17 cellular contexts compared by ENCODE assay signal in genomic region chr11:92272651-92273050, GRCh38. TPM values are rescaled to one million over a fixed set of nuclear protein-coding genes. Genes with fewer than 3 reads are reported as not detected.
DNase-seq lines count a peak whose midpoint lies in the region; ATAC-seq and TF ChIP-seq lines count a peak whose summit lies in the region.
"Had no signal": no experiment of that assay in that cellular context is flagged by ENCODE, and none has a peak within 500 bp of the region (broad histone marks: within the 10 kb centered on the region; RNA-seq: fewer than 3 reads in every experiment).

No MANE protein-coding gene starts in this region.

- H3K27ac ChIP-seq in HEK293 (ENCODE audit: extremely low read depth, low read depth, low read length) (no peak overlapping the region), esophagus muscularis mucosa (replicated peaks in 1 of 4) (no peak overlapping the region), Peyer's patch (no peak overlapping the region)
- H3K27ac ChIP-seq: C4-2B had no signal

- H3K9me3 ChIP-seq in HEK293 (ENCODE audit: control insufficient read depth, insufficient read depth, low read depth, low read length): no peaks in the 10 kb centered on the region
- no peaks in the 10 kb centered on the region for H3K9me3 ChIP-seq in esophagus muscularis mucosa
- H3K9me3 ChIP-seq in Peyer's patch: no peaks in the 10 kb centered on the region
- H3K9me3 ChIP-seq: Caco-2 had no signal

- H3K9me3 Mint-ChIP-seq in activated CD8-positive, alpha-beta T cell treated with anti-CD3 and anti-CD28 coated beads, Interleukin-2, amount 10 ng/mL, durations not matched to agents 7 days and 5 days (ENCODE audit: insufficient read depth): no peaks in the 10 kb centered on the region

- DNase-seq in esophagus muscularis mucosa (ENCODE audit: extremely low spot score) (peak; percentile 90), medulla oblongata (ENCODE audit: extremely low spot score) (peak; percentile 18), Peyer's patch (no peak), NCI-H2227 treated with DMSO at 0.1 percent for 48 hours (lab: John Stamatoyannopoulos, UW) (no peak)
- DNase-seq in activated CD8-positive, alpha-beta T cell treated with anti-CD3 and anti-CD28 coated beads, Interleukin-2, amount 10 ng/mL, durations not matched to agents 7 days and 5 days: no peak
- DNase-seq: ACHN; AML-193; Caco-2; CD4-positive, alpha-beta T cell; GDM1; HCEC 1CT; KBM-7 had no signal

- no peak for TF ChIP-seq POLR2A in esophagus muscularis mucosa (IDR thresholded peaks at IDR 0.05; ENCODE audit: low read depth)
- no peak for TF ChIP-seq POLR2A in Peyer's patch (IDR thresholded peaks at IDR 0.05)

- ATAC-seq in HG03439 (IDR thresholded peaks at IDR 0.05; ENCODE audit: unreplicated experiment): no peak
- ATAC-seq in activated CD8-positive, alpha-beta T cell treated with anti-CD3 and anti-CD28 coated beads, Interleukin-2, amount 10 ng/mL, durations not matched to agents 7 days and 5 days: no peak
- ATAC-seq: HepG2 had no signal

- no peak overlapping the region for H3K4me3 Mint-ChIP-seq in activated CD8-positive, alpha-beta T cell treated with anti-CD3 and anti-CD28 coated beads, Interleukin-2, amount 10 ng/mL, durations not matched to agents 7 days and 5 days
- H3K4me3 Mint-ChIP-seq: CD4-positive, alpha-beta T cell; IgD-negative memory B cell had no signal

- H3K4me1 ChIP-seq in HEK293 (ENCODE audit: control insufficient read depth, insufficient read depth, low read length): no peaks in the 10 kb centered on the region
- peaks cover 0 to 12% (median 7%) of the 10 kb centered on the region in 4 donors for H3K4me1 ChIP-seq in esophagus muscularis mucosa
- no peaks in the 10 kb centered on the region for H3K4me1 ChIP-seq in Peyer's patch

- H3K27ac Mint-ChIP-seq in activated CD8-positive, alpha-beta T cell treated with anti-CD3 and anti-CD28 coated beads, Interleukin-2, amount 10 ng/mL, durations not matched to agents 7 days and 5 days: no peak overlapping the region
- H3K27ac Mint-ChIP-seq: CD4-positive, alpha-beta T cell; IgD-negative memory B cell had no signal

- WGBS in esophagus muscularis mucosa: 83% methylated on average over 3 of the region's 3 CpGs

- H3K4me3 ChIP-seq in HEK293 (ENCODE audit: low read depth, low read length) (no peak overlapping the region), esophagus muscularis mucosa (no peak overlapping the region), Peyer's patch (no peak overlapping the region)

- H3K27me3 ChIP-seq in esophagus muscularis mucosa: no peaks in the 10 kb centered on the region
- no peaks in the 10 kb centered on the region for H3K27me3 ChIP-seq in Peyer's patch

- POLR2A ChIA-PET in HEK293 (lab: Yijun Ruan, JAX): no interaction called here
- POLR2A ChIA-PET in activated CD8-positive, alpha-beta T cell treated with anti-CD3 and anti-CD28 coated beads, Interleukin-2, amount 10 ng/mL, durations not matched to agents 7 days and 5 days (lab: Charles Lee): no interaction called here

- no peaks in the 10 kb centered on the region for H3K27me3 Mint-ChIP-seq in activated CD8-positive, alpha-beta T cell treated with anti-CD3 and anti-CD28 coated beads, Interleukin-2, amount 10 ng/mL, durations not matched to agents 7 days and 5 days (ENCODE audit: low read depth)
- H3K27me3 Mint-ChIP-seq: CD4-positive, alpha-beta T cell; IgD-negative memory B cell had no signal

- intact Hi-C loops in esophagus muscularis mucosa (cut with DNase I): no loop called here

- no peaks in the 10 kb centered on the region for H3K36me3 ChIP-seq in HEK293 (ENCODE audit: control insufficient read depth in 2 of 2, insufficient read depth in 1 of 2, low read length in 2 of 2)
- H3K36me3 ChIP-seq in esophagus muscularis mucosa: no peaks in the 10 kb centered on the region
- no peaks in the 10 kb centered on the region for H3K36me3 ChIP-seq in Peyer's patch

- H3K4me1 Mint-ChIP-seq in activated CD8-positive, alpha-beta T cell treated with anti-CD3 and anti-CD28 coated beads, Interleukin-2, amount 10 ng/mL, durations not matched to agents 7 days and 5 days (ENCODE audit: low read depth): no peaks in the 10 kb centered on the region
- H3K4me1 Mint-ChIP-seq: IgD-negative memory B cell had no signal

- no peaks in the 10 kb centered on the region for H3K36me3 Mint-ChIP-seq in activated CD8-positive, alpha-beta T cell treated with anti-CD3 and anti-CD28 coated beads, Interleukin-2, amount 10 ng/mL, durations not matched to agents 7 days and 5 days (ENCODE audit: low read depth)

- CTCF ChIA-PET in HEK293 (lab: Yijun Ruan, JAX): interaction anchor here (1.6 kb wide), 1 partner anchor 18 kb away, joined by 4 read pairs; no protein-coding TSS in a partner anchor
- CTCF ChIA-PET in activated CD8-positive, alpha-beta T cell treated with anti-CD3 and anti-CD28 coated beads, Interleukin-2, amount 10 ng/mL, durations not matched to agents 7 days and 5 days (lab: Charles Lee): no interaction called here

- no peak for TF ChIP-seq EP300 in esophagus muscularis mucosa (IDR thresholded peaks at IDR 0.05)

- TF ChIP-seq CTCF in HEK293 (tag by site-specific recombination; IDR thresholded peaks at IDR 0.05) (no peak), esophagus muscularis mucosa (IDR thresholded peaks at IDR 0.05) (no peak), Peyer's patch (IDR thresholded peaks at IDR 0.05) (no peak)

TF ChIP-seq in HEK293, 187 proteins besides CTCF, POLR2A, EP300 and RAD21:
- TF ChIP-seq ZBTB7A (tag by site-specific recombination; IDR thresholded peaks at IDR 0.05; ENCODE audit: low read depth) (no peak), ZNF600 (tag by site-specific recombination; IDR thresholded peaks at IDR 0.05) (peak; percentile 22; the same call in 1 of the 2 replicates)
TF ChIP-seq in HEK293: peak in this region for 1.

RNA-seq across cellular contexts. Expression of gene FAT3, which starts 48.0 kb away (rescaled TPM):
- 10 to 100 TPM in 3 of 4 donors, 1 to 10 TPM in 1; 6.5 to 18.8 (median 15.4) TPM for total RNA-seq in esophagus muscularis mucosa
- under 1 TPM; under 0.01 to 0.94 (median 0.18) TPM for total RNA-seq in Peyer's patch
- total RNA-seq in activated CD8-positive, alpha-beta T cell treated with anti-CD3 and anti-CD28 coated beads, Interleukin-2, amount 10 ng/mL, durations not matched to agents 7 days and 5 days: not detected
- total RNA-seq: CD4-positive, alpha-beta T cell; HepG2 had no signal

Comparison
In these comparisons a context has a peak if more than half of its experiments do, and no peak if none do; other contexts are left out.
1. DNase-seq: peak in esophagus muscularis mucosa (single experiment) and medulla oblongata (single experiment); none in Peyer's patch (0 of 3), NCI-H2227 treated with DMSO at 0.1 percent for 48 hours (single experiment) and activated CD8-positive, alpha-beta T cell treated with anti-CD3 and anti-CD28 coated beads, Interleukin-2, amount 10 ng/mL, durations not matched to agents 7 days and 5 days (single experiment).